8 cellular contexts compared by ENCODE assay signal in the genomic region with DNA sequence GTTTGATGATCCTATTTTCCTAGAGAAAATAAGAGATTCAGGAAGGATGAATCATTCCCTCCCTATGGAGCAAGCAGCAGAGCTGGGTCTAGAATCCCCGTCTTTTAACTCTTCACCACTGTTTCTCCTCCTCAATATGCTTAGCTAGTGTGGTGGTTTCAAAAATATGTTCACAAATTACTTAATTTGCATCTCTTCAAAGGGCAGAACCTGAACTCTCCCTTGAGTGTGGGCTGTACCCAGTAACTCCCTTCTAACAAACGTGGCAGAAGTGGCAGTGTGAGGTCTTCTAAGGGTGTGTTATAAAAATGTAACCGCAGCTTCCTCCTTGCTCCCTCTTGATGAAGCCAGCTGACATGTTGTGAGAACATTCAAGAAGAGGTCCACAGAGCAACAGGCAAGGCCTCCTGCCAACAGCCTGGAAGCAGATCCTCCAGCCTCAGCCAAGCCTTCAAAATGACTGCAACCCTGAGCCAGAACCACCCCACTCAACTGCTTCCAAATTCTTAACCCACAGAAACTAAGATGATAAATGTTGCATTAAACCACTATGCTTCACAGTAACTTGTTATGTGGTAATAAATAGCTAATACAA. TPM values are rescaled to one million over a fixed set of nuclear protein-coding genes. Genes with fewer than 3 reads are reported as not detected.
DNase-seq lines count a peak whose midpoint lies in the region; ATAC-seq and TF ChIP-seq lines count a peak whose summit lies in the region.

No MANE protein-coding gene starts in this region.

- H3K36me3 Mint-ChIP-seq in glutamatergic neuron (ENCODE audit: unreplicated experiment), result no peaks in the 10 kb centered on the region

- H3K4me1 Mint-ChIP-seq in glutamatergic neuron (ENCODE audit: low read depth, unreplicated experiment), result peaks cover 13% of the 10 kb centered on the region

- peak overlapping the region; percentile 29 for H3K27ac Mint-ChIP-seq in glutamatergic neuron (ENCODE audit: unreplicated experiment)

- ATAC-seq in GM18511 (IDR thresholded peaks at IDR 0.05; ENCODE audit: unreplicated experiment) (peak; percentile 92), HG02970 (IDR thresholded peaks at IDR 0.05; ENCODE audit: low FRiP score, unreplicated experiment) (peak; percentile 76)

- no peak overlapping the region for H3K4me3 Mint-ChIP-seq in glutamatergic neuron (ENCODE audit: unreplicated experiment)

- H3K27me3 Mint-ChIP-seq in glutamatergic neuron (ENCODE audit: unreplicated experiment), result no peaks in the 10 kb centered on the region

- peaks cover 1% of the 10 kb centered on the region for H3K9me3 Mint-ChIP-seq in glutamatergic neuron (ENCODE audit: unreplicated experiment)

- DNase-seq in OCI-M1 (lab: John Stamatoyannopoulos, UW) (peak; percentile 86), glutamatergic neuron (no peak), skeletal muscle cell (ENCODE audit: low read depth) (peak; percentile 90), mesenteric fat pad (ENCODE audit: low spot score) (no peak), NCI-H510A treated with DMSO at 0.1 percent for 48 hours (lab: John Stamatoyannopoulos, UW) (no peak)
- peak; percentile 75 for DNase-seq in activated effector memory CD4-positive, alpha-beta T cell treated with anti-CD3 and anti-CD28 coated beads, Interleukin-2, amount 50 U/mL, for 16 hours

- no peak overlapping the region for H3K4me3 ChIP-seq in skeletal muscle cell (ENCODE audit: low read depth, low read length)

- TF ChIP-seq CTCF in glutamatergic neuron (IDR thresholded peaks at IDR 0.05; ENCODE audit: partially characterized antibody, unreplicated experiment), result no peak

RNA-seq across cellular contexts. Expression of a gene that starts 36.6 kb away (rescaled TPM):
- total RNA-seq in glutamatergic neuron (ENCODE audit: unreplicated experiment) (131 TPM), mesenteric fat pad (42.5 TPM)

Comparison
In these comparisons a context has a peak if more than half of its experiments do, and no peak if none do; other contexts are left out.
1. DNase-seq: peak in OCI-M1 (single experiment), activated effector memory CD4-positive, alpha-beta T cell treated with anti-CD3 and anti-CD28 coated beads, Interleukin-2, amount 50 U/mL, for 16 hours (single experiment) and skeletal muscle cell (single experiment); none in glutamatergic neuron (single experiment), mesenteric fat pad (single experiment) and NCI-H510A treated with DMSO at 0.1 percent for 48 hours (single experiment).